Comparison of ENCODE assay signal across 29 cellular contexts in the genomic region with DNA sequence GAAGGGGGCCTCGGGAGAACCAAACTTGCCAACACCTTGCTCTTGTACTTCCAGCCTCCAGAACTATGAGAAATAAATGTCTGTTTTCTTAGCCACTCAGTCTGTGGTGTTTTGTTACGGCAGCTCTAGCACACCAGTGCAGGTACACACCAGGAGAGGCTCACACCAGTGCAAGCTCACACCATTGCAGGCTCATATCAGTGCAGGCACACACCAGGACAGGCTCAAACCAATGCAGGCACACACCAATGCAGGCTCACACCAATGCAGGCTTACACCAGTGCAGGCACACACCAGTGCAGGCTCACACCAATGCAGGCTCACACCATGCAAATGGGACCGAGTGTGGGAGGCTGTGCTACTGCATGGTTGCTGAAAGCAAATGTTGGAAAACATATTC. TPM values are rescaled to one million over a fixed set of nuclear protein-coding genes. Genes with fewer than 3 reads are reported as not detected.
"Had no signal": no experiment of that assay in that cellular context is flagged by ENCODE, and none has a peak within 500 bp of the region (broad histone marks: within the 10 kb centered on the region; RNA-seq: fewer than 3 reads in every experiment).

No MANE protein-coding gene starts in this region.

- H3K4me1 Mint-ChIP-seq: activated naive CD8-positive, alpha-beta T cell treated with anti-CD3 and anti-CD28 coated beads for 36 hours; naive B cell; neural progenitor cell had no signal

- H3K4me3 ChIP-seq: adrenal gland, body of pancreas, cardiac muscle cell, gastrocnemius medialis, left ventricle myocardium inferior, lung, neural progenitor cell, spleen, upper lobe of left lung had no signal

- H3K27ac Mint-ChIP-seq: activated naive CD8-positive, alpha-beta T cell treated with anti-CD3 and anti-CD28 coated beads for 36 hours; naive B cell; neural progenitor cell; stimulated activated naive CD8-positive, alpha-beta T cell treated with anti-CD3 and anti-CD28 coated beads, Interleukin-15, Interleukin-2, amounts not matched to agents 100 ng/mL and 50 ng/mL, for 24 hours had no signal

- H3K27me3 Mint-ChIP-seq: activated naive CD8-positive, alpha-beta T cell treated with anti-CD3 and anti-CD28 coated beads for 36 hours had no signal

- H3K9ac ChIP-seq: neural progenitor cell had no signal

- H3K27ac ChIP-seq: adrenal gland, body of pancreas, cardiac muscle cell, gastrocnemius medialis, left ventricle myocardium inferior, neural progenitor cell, spleen, upper lobe of left lung, VCaP had no signal

- DNase-seq: activated CD4-positive, alpha-beta T cell treated with anti-CD3 and anti-CD28 coated beads for 4 hours; activated CD4-positive, alpha-beta T cell treated with anti-CD3 and anti-CD28 coated beads, Interleukin-2, amount 50 U/mL, for 4 hours; activated CD8-positive, alpha-beta memory T cell treated with anti-CD3 and anti-CD28 coated beads for 24 hours; activated effector memory CD4-positive, alpha-beta T cell treated with Interleukin-2 at 50 U/mL for 16 hours; activated naive CD4-positive, alpha-beta T cell treated with Interleukin-2 at 50 U/mL for 16 hours; activated naive CD8-positive, alpha-beta T cell treated with anti-CD3 and anti-CD28 coated beads for 36 hours; adrenal gland; aorta; body of pancreas; cerebellar nuclear complex; cortex of kidney; effector memory CD8-positive, alpha-beta T cell; erythroblast; gastrocnemius medialis; glutamatergic neuron; left ventricle myocardium inferior; naive B cell; posterior cingulate gyrus; right cardiac atrium; spleen; substantia nigra; upper lobe of left lung had no signal

- ATAC-seq: body of pancreas; effector memory CD8-positive, alpha-beta T cell; gastrocnemius medialis; right cardiac atrium had no signal

- H2AFZ ChIP-seq: neural progenitor cell had no signal

- H3K36me3 ChIP-seq: adrenal gland, cardiac muscle cell, gastrocnemius medialis, left ventricle myocardium inferior, neural progenitor cell, spleen, upper lobe of left lung had no signal

- H3K9me3 Mint-ChIP-seq: activated naive CD8-positive, alpha-beta T cell treated with anti-CD3 and anti-CD28 coated beads for 36 hours; effector memory CD8-positive, alpha-beta T cell; stimulated activated naive CD8-positive, alpha-beta T cell treated with anti-CD3 and anti-CD28 coated beads, Interleukin-15, Interleukin-2, amounts not matched to agents 100 ng/mL and 50 ng/mL, for 24 hours had no signal

- H3K9me3 ChIP-seq: adrenal gland, body of pancreas, gastrocnemius medialis, spleen, upper lobe of left lung had no signal

- H3K36me3 Mint-ChIP-seq: activated naive CD8-positive, alpha-beta T cell treated with anti-CD3 and anti-CD28 coated beads for 36 hours; naive B cell; neural progenitor cell had no signal

- H3K4me2 ChIP-seq: neural progenitor cell had no signal

- H3K27me3 ChIP-seq: adrenal gland, body of pancreas, cardiac muscle cell, neural progenitor cell, upper lobe of left lung had no signal

- H3K4me3 Mint-ChIP-seq: activated naive CD8-positive, alpha-beta T cell treated with anti-CD3 and anti-CD28 coated beads for 36 hours; effector memory CD8-positive, alpha-beta T cell; neural progenitor cell; stimulated activated naive CD8-positive, alpha-beta T cell treated with anti-CD3 and anti-CD28 coated beads, Interleukin-15, Interleukin-2, amounts not matched to agents 100 ng/mL and 50 ng/mL, for 24 hours had no signal

- H3K4me1 ChIP-seq: adrenal gland, body of pancreas, gastrocnemius medialis, left ventricle myocardium inferior, neural progenitor cell, spleen, upper lobe of left lung had no signal

RNA-seq across cellular contexts. Expression of gene CTCFL, which starts 4.9 kb away (rescaled TPM):
- total RNA-seq: activated naive CD8-positive, alpha-beta T cell treated with anti-CD3 and anti-CD28 coated beads for 36 hours; aorta; body of pancreas; gastrocnemius medialis; left ventricle myocardium inferior; lung; omental fat pad; right cardiac atrium; T-helper 1 cell treated with Interleukin-12 subunit alpha and Interleukin-12 subunit beta and Interleukin-4 antibody, amounts not matched to agents 30 ng/mL and 1 ng/mL, for 36 hours had no signal

RNA-seq across cellular contexts. Expression of gene PCK1, which starts 31.1 kb away (rescaled TPM):
- total RNA-seq: activated naive CD8-positive, alpha-beta T cell treated with anti-CD3 and anti-CD28 coated beads for 36 hours; T-helper 1 cell treated with Interleukin-12 subunit alpha and Interleukin-12 subunit beta and Interleukin-4 antibody, amounts not matched to agents 30 ng/mL and 1 ng/mL, for 36 hours had no signal
